Comparison of ENCODE assay signal across 32 cellular contexts in genomic region chr22:28208797-28209196, GRCh38.
"Had no signal": no experiment of that assay in that cellular context is flagged by ENCODE, and none has a peak within 500 bp of the region (broad histone marks: within the 10 kb centered on the region; RNA-seq: fewer than 3 reads in every experiment).

No MANE protein-coding gene starts in this region.

- H3K4me3 ChIP-seq: ascending aorta, cardiac muscle cell, MG63, SJCRH30 had no signal

- H3K27me3 ChIP-seq: ascending aorta, cardiac muscle cell, MG63, SJCRH30 had no signal

- DNase-seq: activated CD4-positive, alpha-beta T cell treated with anti-CD3 and anti-CD28 coated beads for 1 hour; activated CD4-positive, alpha-beta T cell treated with anti-CD3 and anti-CD28 coated beads, Interleukin-2, amount 10 ng/mL, durations not matched to agents 24 days and 14 days; activated CD4-positive, alpha-beta T cell treated with anti-CD3 and anti-CD28 coated beads, Interleukin-2, amount 50 U/mL, for 4 hours; activated CD4-positive, CD25-positive, alpha-beta regulatory T cell; activated CD8-positive, alpha-beta T cell treated with anti-CD3 and anti-CD28 coated beads for 36 hours; activated effector memory CD4-positive, alpha-beta T cell treated with anti-CD3 and anti-CD28 coated beads, Interleukin-2, amount 50 U/mL, for 16 hours; activated naive CD4-positive, alpha-beta T cell; activated naive CD4-positive, alpha-beta T cell treated with anti-CD3 and anti-CD28 coated beads, Interleukin-2, amount 50 U/mL, for 16 hours; activated naive CD8-positive, alpha-beta T cell treated with anti-CD3 and anti-CD28 coated beads for 36 hours; activated T-cell treated with anti-CD3 and anti-CD28 coated beads, Interleukin-2, amount 50 U/mL, for 1 hour; activated T-cell treated with anti-CD3 and anti-CD28 coated beads, Interleukin-2, amount 50 U/mL, for 72 hours; amygdala; Kasumi-1; KBM-7; MG63; NCI-H1048; NCI-H1105 treated with DMSO at 0.1 percent for 48 hours; NCI-H1436; NCI-H1694; NCI-H1930; NCI-H510A treated with DMSO at 0.1 percent for 48 hours; SHP77; SJCRH30; SW 1271; T-helper 1 cell; T-helper 2 cell; T-helper 9 cell; WERI-Rb-1 had no signal

- H3K36me3 ChIP-seq: ascending aorta, cardiac muscle cell, MG63, SJCRH30, WERI-Rb-1 had no signal

- H3K4me1 ChIP-seq: SJCRH30 had no signal

- ATAC-seq: activated CD8-positive, alpha-beta T cell treated with anti-CD3 and anti-CD28 coated beads for 36 hours; activated T-cell treated with anti-CD3 and anti-CD28 coated beads, Interleukin-2, amount 50 U/mL, for 72 hours; activated T-helper 17 cell treated with anti-CD3 and anti-CD28 coated beads, Interleukin-2, amount 50 U/mL, for 72 hours; Panc1 had no signal

- H3K27ac ChIP-seq: ascending aorta, SJCRH30, WERI-Rb-1 had no signal
